In the genomic region with DNA sequence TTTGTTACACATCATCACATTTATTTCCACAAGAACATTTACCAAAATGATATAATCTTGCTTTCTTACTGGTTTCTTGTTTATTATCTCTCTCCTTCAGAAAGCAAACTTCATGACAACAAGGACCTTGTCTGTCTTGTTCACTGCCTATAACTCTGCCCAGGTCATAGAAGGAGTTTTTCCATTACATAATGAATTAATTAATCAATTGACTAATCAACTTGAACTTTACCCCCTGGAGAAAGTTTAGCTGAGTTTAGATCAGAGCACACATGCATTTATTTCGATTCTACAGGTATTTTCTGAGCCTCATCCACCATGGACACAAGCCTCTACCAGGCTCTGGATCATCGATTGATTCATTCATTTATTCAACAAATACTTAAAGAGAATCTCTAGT, we compare ENCODE assay signal across 8 cellular contexts. TPM values are rescaled to one million over a fixed set of nuclear protein-coding genes. Genes with fewer than 3 reads are reported as not detected.
"Had no signal": no experiment of that assay in that cellular context is flagged by ENCODE, and none has a peak within 500 bp of the region (broad histone marks: within the 10 kb centered on the region; RNA-seq: fewer than 3 reads in every experiment).

No MANE protein-coding gene starts in this region.

- ATAC-seq: GM23338 had no signal

- FAIRE-seq: H1, H54 had no signal

- H3K4me2 ChIP-seq: GM23338 had no signal

- H3K4me3 ChIP-seq: GM23338 had no signal

- H2AFZ ChIP-seq: GM23338 had no signal

- DNase-seq: H9, HCEC 1CT, IMR-90, KBM-7 had no signal

RNA-seq across cellular contexts. Expression of a gene that starts 6.3 kb away (rescaled TPM):
- total RNA-seq: GM23338, H1, H9, HT1080, IMR-90 had no signal
- polyA plus RNA-seq: GM23338, IMR-90 had no signal

RNA-seq across cellular contexts. Expression of a gene that starts 15.8 kb away (rescaled TPM):
- total RNA-seq: GM23338, H1, H9, HT1080, IMR-90 had no signal
- polyA plus RNA-seq: GM23338, H1, IMR-90 had no signal

RNA-seq across cellular contexts. Expression of a gene that starts 58.6 kb away (rescaled TPM):
- total RNA-seq: HT1080, IMR-90 had no signal
- polyA plus RNA-seq: IMR-90 had no signal
